In genomic region chr2:42124051-42124813, GRCh38 we compare ENCODE assay signal across 7 cellular contexts. TPM values are rescaled to one million over a fixed set of nuclear protein-coding genes. Genes with fewer than 3 reads are reported as not detected.
A peak's percentile ranks its signal among the peaks of the same experiment; 100 is the strongest.
DNase-seq lines count a peak whose midpoint lies in the region; ATAC-seq, FAIRE-seq and TF ChIP-seq lines count a peak whose summit lies in the region.

No MANE protein-coding gene starts in this region.

- DNase-seq in RCC 7860 (ENCODE audit: low spot score) = no peak
- no peak for DNase-seq in DMS153 (lab: John Stamatoyannopoulos, UW)
- no peak for DNase-seq in Calu3

- TF ChIP-seq CTCF in neutrophil (IDR thresholded peaks at IDR 0.05) (no peak), Calu3 (IDR thresholded peaks at IDR 0.05; ENCODE audit: unreplicated experiment) (no peak)

- H3K36me3 ChIP-seq in neutrophil = no peaks in the 10 kb centered on the region

- peak; percentile 65 for ATAC-seq in GM18909 (IDR thresholded peaks at IDR 0.05; ENCODE audit: poor library complexity, unreplicated experiment)
- ATAC-seq in HG02852 (IDR thresholded peaks at IDR 0.05; ENCODE audit: unreplicated experiment) = peak; percentile 64
- no peak for ATAC-seq in GM19023 (IDR thresholded peaks at IDR 0.05; ENCODE audit: unreplicated experiment)

- peaks cover 45% of the 10 kb centered on the region for H3K4me1 Mint-ChIP-seq in Calu3 (ENCODE audit: low read depth, unreplicated experiment)

- H3K27ac ChIP-seq in neutrophil = peak overlapping the region; percentile 36

- H3K4me3 Mint-ChIP-seq in Calu3 (ENCODE audit: low read depth, unreplicated experiment) = no peak overlapping the region

- intact Hi-C loops in Calu3 (cut with micrococcal nuclease; ENCODE audit: unreplicated experiment) = no loop called here

- no peak overlapping the region for H3K4me3 ChIP-seq in neutrophil (ENCODE audit: low read depth in 1 of 2, low read length in 1 of 2)

- BruUV-seq in Calu3 (replicated peaks; lab: Mats Ljungman, UMichigan) = no TSS peak

- peaks cover 4% of the 10 kb centered on the region for H3K36me3 Mint-ChIP-seq in Calu3 (ENCODE audit: insufficient read depth, unreplicated experiment)

- CTCF ChIA-PET in Calu3 (lab: Charles Lee) = interaction anchor here (2.1 kb wide), 1 partner anchor 18 kb away, joined by 5 read pairs; no protein-coding TSS in a partner anchor

- H3K4me1 ChIP-seq in neutrophil (ENCODE audit: control insufficient read depth in 1 of 2, insufficient read depth in 1 of 2, low read depth in 1 of 2, low read length in 1 of 2) = peaks cover 50 to 61% of the 10 kb centered on the region in 2 experiments

- H3K9me3 ChIP-seq in neutrophil = no peaks in the 10 kb centered on the region

- H3K9me3 Mint-ChIP-seq in Calu3 (ENCODE audit: low read depth, unreplicated experiment) = peaks cover 2% of the 10 kb centered on the region

- H3K27me3 ChIP-seq in neutrophil = no peaks in the 10 kb centered on the region

- FAIRE-seq in RCC 7860 (lab: Jason Lieb, UNC) = peak; percentile 72

- H3K27me3 Mint-ChIP-seq in Calu3 (ENCODE audit: unreplicated experiment) = no peaks in the 10 kb centered on the region

- H3K27ac Mint-ChIP-seq in Calu3 (ENCODE audit: unreplicated experiment) = no peak overlapping the region

RNA-seq across cellular contexts. Expression of gene EML4, which starts 44.9 kb away (rescaled TPM):
- total RNA-seq in Calu3 (2022) = 68.2 and 89.6 TPM in 2 replicates
